ENCODE assay signal across 1 cellular context in the genomic region with DNA sequence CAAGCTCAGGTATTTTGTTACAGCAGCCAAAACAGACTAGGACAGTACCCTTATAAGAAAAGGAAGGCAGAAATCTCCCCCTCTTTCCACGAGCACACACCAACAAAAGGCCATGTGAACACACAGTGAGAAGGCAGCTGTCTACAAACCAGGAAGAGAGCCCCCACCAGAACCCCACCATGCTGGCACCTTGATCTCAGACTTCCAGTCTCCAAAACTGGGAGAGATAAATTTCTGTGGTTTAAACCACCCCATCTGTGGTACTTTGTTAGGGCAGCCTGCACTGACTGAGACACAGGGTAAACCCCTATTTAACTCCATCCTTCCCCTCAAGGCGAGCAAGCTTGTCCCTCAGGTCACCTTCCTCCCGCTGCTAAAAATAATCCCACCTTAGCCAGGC.
TF ChIP-seq lines count a peak whose summit lies in the region.

No MANE protein-coding gene starts in this region.

TF ChIP-seq in IMR-90, 13 proteins besides CTCF, POLR2A, EP300 and RAD21 (continued from another document):
- TF ChIP-seq FOS (IDR thresholded peaks at IDR 0.05; ENCODE audit: low read depth, low read length) (no peak), MAFK (IDR thresholded peaks at IDR 0.05; ENCODE audit: low read depth, low read length) (no peak)
